ENCODE assay signal across 1 cellular context in the genomic region with DNA sequence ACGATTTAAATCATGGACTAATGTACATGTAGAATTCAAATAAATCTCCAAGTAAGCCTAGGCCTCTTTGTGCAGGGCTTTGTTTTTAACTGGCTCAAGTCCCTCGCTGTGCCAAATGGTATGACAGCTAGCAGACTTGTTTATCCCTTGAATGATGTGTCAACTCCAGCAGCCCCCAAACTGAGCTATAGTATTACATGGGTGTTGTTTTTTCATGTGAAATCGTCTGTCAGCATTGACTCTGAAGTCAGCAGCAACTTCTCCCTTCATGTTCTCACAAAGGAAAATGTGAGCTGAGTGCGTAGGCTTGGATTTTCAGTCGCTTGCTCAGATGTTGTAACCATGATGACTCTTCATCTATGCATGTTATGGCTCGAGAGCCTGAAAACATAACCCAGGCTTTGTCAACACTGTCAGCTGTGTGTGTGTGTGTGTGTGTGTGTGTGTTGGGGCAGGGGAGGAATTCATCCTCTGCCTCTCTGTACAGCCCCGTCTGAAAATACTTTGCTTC.
TF ChIP-seq lines count a peak whose summit lies in the region.

No MANE protein-coding gene starts in this region.

TF ChIP-seq in HepG2, 621 proteins besides CTCF, POLR2A, EP300 and RAD21 (continued from another document and continues in another):
- TF ChIP-seq HOXA3 (CRISPR knock-in tag; IDR thresholded peaks at IDR 0.05) = peak; percentile 32; the same call in 1 of the 2 replicates
- 0 out of 2 replicates have a peak, but pooled peaks have one; percentile 19 for TF ChIP-seq CREM (IDR thresholded peaks at IDR 0.05)
- no peak for TF ChIP-seq CREM (CRISPR knock-in tag; IDR thresholded peaks at IDR 0.05)
- no peak for TF ChIP-seq ZNF20 (CRISPR knock-in tag; IDR thresholded peaks at IDR 0.05)
- TF ChIP-seq TBL1XR1 (IDR thresholded peaks at IDR 0.05; ENCODE audit: borderline replicate concordance, low read length, partially characterized antibody) = peak; percentile 44
- TF ChIP-seq, protein P1, sequence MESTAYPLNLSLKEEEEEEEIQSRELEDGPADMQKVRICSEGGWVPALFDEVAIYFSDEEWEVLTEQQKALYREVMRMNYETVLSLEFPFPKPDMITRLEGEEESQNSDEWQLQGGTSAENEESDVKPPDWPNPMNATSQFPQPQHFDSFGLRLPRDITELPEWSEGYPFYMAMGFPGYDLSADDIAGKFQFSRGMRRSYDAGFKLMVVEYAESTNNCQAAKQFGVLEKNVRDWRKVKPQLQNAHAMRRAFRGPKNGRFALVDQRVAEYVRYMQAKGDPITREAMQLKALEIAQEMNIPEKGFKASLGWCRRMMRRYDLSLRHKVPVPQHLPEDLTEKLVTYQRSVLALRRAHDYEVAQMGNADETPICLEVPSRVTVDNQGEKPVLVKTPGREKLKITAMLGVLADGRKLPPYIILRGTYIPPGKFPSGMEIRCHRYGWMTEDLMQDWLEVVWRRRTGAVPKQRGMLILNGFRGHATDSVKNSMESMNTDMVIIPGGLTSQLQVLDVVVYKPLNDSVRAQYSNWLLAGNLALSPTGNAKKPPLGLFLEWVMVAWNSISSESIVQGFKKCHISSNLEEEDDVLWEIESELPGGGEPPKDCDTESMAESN (CRISPR knock-in tag; conservative IDR thresholded peaks at IDR 0.05) = peak; percentile 60; the same call in 1 of the 2 replicates
- no peak for TF ChIP-seq ZNF713 (CRISPR knock-in tag; IDR thresholded peaks at IDR 0.05)
- 0 out of 2 replicates have a peak, but pooled peaks have one; percentile 33 for TF ChIP-seq ZNF292 (CRISPR knock-in tag; IDR thresholded peaks at IDR 0.05; ENCODE audit: borderline replicate concordance, low read depth)
- peak; percentile 25; the same call in 1 of the 2 replicates for TF ChIP-seq ZSCAN9 (CRISPR knock-in tag; IDR thresholded peaks at IDR 0.05; ENCODE audit: borderline replicate concordance)
- TF ChIP-seq, protein P2, sequence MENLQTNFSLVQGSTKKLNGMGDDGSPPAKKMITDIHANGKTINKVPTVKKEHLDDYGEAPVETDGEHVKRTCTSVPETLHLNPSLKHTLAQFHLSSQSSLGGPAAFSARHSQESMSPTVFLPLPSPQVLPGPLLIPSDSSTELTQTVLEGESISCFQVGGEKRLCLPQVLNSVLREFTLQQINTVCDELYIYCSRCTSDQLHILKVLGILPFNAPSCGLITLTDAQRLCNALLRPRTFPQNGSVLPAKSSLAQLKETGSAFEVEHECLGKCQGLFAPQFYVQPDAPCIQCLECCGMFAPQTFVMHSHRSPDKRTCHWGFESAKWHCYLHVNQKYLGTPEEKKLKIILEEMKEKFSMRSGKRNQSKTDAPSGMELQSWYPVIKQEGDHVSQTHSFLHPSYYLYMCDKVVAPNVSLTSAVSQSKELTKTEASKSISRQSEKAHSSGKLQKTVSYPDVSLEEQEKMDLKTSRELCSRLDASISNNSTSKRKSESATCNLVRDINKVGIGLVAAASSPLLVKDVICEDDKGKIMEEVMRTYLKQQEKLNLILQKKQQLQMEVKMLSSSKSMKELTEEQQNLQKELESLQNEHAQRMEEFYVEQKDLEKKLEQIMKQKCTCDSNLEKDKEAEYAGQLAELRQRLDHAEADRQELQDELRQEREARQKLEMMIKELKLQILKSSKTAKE (CRISPR knock-in tag; IDR thresholded peaks at IDR 0.05; ENCODE audit: borderline replicate concordance) = peak; percentile 33; the same call in 1 of the 2 replicates
- 0 out of 4 replicates have a peak, but pooled peaks of 1 of the 2 experiments have one; percentile 6 for TF ChIP-seq MAFK (conservative IDR thresholded peaks at IDR 0.05 in 1 of 2, IDR thresholded peaks at IDR 0.05 in 1 of 2; ENCODE audit: low read length in 2 of 2)
- TF ChIP-seq GATAD2A (CRISPR knock-in tag; IDR thresholded peaks at IDR 0.05) = peak; percentile 71
- TF ChIP-seq GFI1 (CRISPR knock-in tag; IDR thresholded peaks at IDR 0.05; ENCODE audit: borderline replicate concordance) = 0 out of 2 replicates have a peak, but pooled peaks have one; percentile 3
- no peak for TF ChIP-seq SOX6 (IDR thresholded peaks at IDR 0.05)
- TF ChIP-seq SOX6 (CRISPR knock-in tag; IDR thresholded peaks at IDR 0.05) = peak; percentile 69
- TF ChIP-seq, protein P3, sequence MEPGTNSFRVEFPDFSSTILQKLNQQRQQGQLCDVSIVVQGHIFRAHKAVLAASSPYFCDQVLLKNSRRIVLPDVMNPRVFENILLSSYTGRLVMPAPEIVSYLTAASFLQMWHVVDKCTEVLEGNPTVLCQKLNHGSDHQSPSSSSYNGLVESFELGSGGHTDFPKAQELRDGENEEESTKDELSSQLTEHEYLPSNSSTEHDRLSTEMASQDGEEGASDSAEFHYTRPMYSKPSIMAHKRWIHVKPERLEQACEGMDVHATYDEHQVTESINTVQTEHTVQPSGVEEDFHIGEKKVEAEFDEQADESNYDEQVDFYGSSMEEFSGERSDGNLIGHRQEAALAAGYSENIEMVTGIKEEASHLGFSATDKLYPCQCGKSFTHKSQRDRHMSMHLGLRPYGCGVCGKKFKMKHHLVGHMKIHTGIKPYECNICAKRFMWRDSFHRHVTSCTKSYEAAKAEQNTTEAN (CRISPR knock-in tag; conservative IDR thresholded peaks at IDR 0.05) = no peak
- TF ChIP-seq JUNB (CRISPR knock-in tag; IDR thresholded peaks at IDR 0.05; ENCODE audit: borderline replicate concordance) = peak; percentile 56; the same call in 1 of the 2 replicates
- TF ChIP-seq MATR3 (CRISPR knock-in tag; IDR thresholded peaks at IDR 0.05) = no peak
- TF ChIP-seq, protein P4, sequence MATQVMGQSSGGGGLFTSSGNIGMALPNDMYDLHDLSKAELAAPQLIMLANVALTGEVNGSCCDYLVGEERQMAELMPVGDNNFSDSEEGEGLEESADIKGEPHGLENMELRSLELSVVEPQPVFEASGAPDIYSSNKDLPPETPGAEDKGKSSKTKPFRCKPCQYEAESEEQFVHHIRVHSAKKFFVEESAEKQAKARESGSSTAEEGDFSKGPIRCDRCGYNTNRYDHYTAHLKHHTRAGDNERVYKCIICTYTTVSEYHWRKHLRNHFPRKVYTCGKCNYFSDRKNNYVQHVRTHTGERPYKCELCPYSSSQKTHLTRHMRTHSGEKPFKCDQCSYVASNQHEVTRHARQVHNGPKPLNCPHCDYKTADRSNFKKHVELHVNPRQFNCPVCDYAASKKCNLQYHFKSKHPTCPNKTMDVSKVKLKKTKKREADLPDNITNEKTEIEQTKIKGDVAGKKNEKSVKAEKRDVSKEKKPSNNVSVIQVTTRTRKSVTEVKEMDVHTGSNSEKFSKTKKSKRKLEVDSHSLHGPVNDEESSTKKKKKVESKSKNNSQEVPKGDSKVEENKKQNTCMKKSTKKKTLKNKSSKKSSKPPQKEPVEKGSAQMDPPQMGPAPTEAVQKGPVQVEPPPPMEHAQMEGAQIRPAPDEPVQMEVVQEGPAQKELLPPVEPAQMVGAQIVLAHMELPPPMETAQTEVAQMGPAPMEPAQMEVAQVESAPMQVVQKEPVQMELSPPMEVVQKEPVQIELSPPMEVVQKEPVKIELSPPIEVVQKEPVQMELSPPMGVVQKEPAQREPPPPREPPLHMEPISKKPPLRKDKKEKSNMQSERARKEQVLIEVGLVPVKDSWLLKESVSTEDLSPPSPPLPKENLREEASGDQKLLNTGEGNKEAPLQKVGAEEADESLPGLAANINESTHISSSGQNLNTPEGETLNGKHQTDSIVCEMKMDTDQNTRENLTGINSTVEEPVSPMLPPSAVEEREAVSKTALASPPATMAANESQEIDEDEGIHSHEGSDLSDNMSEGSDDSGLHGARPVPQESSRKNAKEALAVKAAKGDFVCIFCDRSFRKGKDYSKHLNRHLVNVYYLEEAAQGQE (IDR thresholded peaks at IDR 0.05; ENCODE audit: borderline replicate concordance in 1 of 2, low read depth in 1 of 2, low read length in 2 of 2) = peak in 1 of 2 experiments; percentile 15; a peak in 1 of 4 replicates
- TF ChIP-seq, protein P5, sequence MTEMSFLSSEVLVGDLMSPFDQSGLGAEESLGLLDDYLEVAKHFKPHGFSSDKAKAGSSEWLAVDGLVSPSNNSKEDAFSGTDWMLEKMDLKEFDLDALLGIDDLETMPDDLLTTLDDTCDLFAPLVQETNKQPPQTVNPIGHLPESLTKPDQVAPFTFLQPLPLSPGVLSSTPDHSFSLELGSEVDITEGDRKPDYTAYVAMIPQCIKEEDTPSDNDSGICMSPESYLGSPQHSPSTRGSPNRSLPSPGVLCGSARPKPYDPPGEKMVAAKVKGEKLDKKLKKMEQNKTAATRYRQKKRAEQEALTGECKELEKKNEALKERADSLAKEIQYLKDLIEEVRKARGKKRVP (CRISPR knock-in tag; IDR thresholded peaks at IDR 0.05) = peak in 1 of 2 experiments; percentile 73; a peak in 2 of 4 replicates
- TF ChIP-seq, protein P6, sequence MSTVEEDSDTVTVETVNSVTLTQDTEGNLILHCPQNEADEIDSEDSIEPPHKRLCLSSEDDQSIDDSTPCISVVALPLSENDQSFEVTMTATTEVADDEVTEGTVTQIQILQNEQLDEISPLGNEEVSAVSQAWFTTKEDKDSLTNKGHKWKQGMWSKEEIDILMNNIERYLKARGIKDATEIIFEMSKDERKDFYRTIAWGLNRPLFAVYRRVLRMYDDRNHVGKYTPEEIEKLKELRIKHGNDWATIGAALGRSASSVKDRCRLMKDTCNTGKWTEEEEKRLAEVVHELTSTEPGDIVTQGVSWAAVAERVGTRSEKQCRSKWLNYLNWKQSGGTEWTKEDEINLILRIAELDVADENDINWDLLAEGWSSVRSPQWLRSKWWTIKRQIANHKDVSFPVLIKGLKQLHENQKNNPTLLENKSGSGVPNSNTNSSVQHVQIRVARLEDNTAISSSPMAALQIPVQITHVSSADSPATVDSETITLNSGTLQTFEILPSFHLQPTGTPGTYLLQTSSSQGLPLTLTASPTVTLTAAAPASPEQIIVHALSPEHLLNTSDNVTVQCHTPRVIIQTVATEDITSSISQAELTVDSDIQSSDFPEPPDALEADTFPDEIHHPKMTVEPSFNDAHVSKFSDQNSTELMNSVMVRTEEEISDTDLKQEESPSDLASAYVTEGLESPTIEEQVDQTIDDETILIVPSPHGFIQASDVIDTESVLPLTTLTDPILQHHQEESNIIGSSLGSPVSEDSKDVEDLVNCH (CRISPR knock-in tag; IDR thresholded peaks at IDR 0.05) = no peak
- peak; percentile 47; the same call in 1 of the 2 replicates for TF ChIP-seq RXRB (CRISPR knock-in tag; IDR thresholded peaks at IDR 0.05; ENCODE audit: borderline replicate concordance)
- no peak for TF ChIP-seq HCFC1 (IDR thresholded peaks at IDR 0.05; ENCODE audit: low read depth, low read length)
- no peak for TF ChIP-seq ZNF589 (CRISPR knock-in tag; conservative IDR thresholded peaks at IDR 0.05)
- 0 out of 2 replicates have a peak, but pooled peaks have one; percentile 26 for TF ChIP-seq HDAC1 (CRISPR knock-in tag; IDR thresholded peaks at IDR 0.05)
- no peak for TF ChIP-seq FIP1L1 (IDR thresholded peaks at IDR 0.05; ENCODE audit: borderline replicate concordance, insufficient read depth, low read depth, low read length)
- TF ChIP-seq, protein P7, sequence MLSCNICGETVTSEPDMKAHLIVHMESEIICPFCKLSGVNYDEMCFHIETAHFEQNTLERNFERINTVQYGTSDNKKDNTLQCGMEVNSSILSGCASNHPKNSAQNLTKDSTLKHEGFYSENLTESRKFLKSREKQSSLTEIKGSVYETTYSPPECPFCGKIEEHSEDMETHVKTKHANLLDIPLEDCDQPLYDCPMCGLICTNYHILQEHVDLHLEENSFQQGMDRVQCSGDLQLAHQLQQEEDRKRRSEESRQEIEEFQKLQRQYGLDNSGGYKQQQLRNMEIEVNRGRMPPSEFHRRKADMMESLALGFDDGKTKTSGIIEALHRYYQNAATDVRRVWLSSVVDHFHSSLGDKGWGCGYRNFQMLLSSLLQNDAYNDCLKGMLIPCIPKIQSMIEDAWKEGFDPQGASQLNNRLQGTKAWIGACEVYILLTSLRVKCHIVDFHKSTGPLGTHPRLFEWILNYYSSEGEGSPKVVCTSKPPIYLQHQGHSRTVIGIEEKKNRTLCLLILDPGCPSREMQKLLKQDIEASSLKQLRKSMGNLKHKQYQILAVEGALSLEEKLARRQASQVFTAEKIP (CRISPR knock-in tag; IDR thresholded peaks at IDR 0.05; ENCODE audit: borderline replicate concordance) = no peak
- TF ChIP-seq, protein P8, sequence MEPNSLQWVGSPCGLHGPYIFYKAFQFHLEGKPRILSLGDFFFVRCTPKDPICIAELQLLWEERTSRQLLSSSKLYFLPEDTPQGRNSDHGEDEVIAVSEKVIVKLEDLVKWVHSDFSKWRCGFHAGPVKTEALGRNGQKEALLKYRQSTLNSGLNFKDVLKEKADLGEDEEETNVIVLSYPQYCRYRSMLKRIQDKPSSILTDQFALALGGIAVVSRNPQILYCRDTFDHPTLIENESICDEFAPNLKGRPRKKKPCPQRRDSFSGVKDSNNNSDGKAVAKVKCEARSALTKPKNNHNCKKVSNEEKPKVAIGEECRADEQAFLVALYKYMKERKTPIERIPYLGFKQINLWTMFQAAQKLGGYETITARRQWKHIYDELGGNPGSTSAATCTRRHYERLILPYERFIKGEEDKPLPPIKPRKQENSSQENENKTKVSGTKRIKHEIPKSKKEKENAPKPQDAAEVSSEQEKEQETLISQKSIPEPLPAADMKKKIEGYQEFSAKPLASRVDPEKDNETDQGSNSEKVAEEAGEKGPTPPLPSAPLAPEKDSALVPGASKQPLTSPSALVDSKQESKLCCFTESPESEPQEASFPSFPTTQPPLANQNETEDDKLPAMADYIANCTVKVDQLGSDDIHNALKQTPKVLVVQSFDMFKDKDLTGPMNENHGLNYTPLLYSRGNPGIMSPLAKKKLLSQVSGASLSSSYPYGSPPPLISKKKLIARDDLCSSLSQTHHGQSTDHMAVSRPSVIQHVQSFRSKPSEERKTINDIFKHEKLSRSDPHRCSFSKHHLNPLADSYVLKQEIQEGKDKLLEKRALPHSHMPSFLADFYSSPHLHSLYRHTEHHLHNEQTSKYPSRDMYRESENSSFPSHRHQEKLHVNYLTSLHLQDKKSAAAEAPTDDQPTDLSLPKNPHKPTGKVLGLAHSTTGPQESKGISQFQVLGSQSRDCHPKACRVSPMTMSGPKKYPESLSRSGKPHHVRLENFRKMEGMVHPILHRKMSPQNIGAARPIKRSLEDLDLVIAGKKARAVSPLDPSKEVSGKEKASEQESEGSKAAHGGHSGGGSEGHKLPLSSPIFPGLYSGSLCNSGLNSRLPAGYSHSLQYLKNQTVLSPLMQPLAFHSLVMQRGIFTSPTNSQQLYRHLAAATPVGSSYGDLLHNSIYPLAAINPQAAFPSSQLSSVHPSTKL (CRISPR knock-in tag; IDR thresholded peaks at IDR 0.05) = peak; percentile 81
